ENCODE assay signal across 1 cellular context in genomic region chr2:168685619-168686453, GRCh38.
TF ChIP-seq lines count a peak whose summit lies in the region.

No MANE protein-coding gene starts in this region.

TF ChIP-seq in K562, 482 proteins besides CTCF, POLR2A, EP300 and RAD21 (continued from another document and continues in another):
- TF ChIP-seq HMBOX1 (IDR thresholded peaks at IDR 0.05) (peak; percentile 81), KLF16 (IDR thresholded peaks at IDR 0.05) (no peak), CEBPG (CRISPR knock-in tag; IDR thresholded peaks at IDR 0.05) (peak; percentile 66; the same call in 1 of the 2 replicates), CEBPG (tag; conservative IDR thresholded peaks at IDR 0.05 in 1 of 2, IDR thresholded peaks at IDR 0.05 in 1 of 2) (peak; percentile 55 to 75), CBFA2T3 (IDR thresholded peaks at IDR 0.05) (peak; percentile 83), ETV1 (tag; conservative IDR thresholded peaks at IDR 0.05; ENCODE audit: low read depth) (peak; percentile 63), MLLT1 (IDR thresholded peaks at IDR 0.05) (peak in 1 of 2 experiments; percentile 53; a peak in 2 of 4 replicates), ZBTB17 (CRISPR knock-in tag; IDR thresholded peaks at IDR 0.05) (peak; percentile 74), FOXM1 (IDR thresholded peaks at IDR 0.05; ENCODE audit: low read depth) (peak; percentile 70; the same call in 1 of the 2 replicates), FOXM1 (CRISPR knock-in tag; IDR thresholded peaks at IDR 0.05; ENCODE audit: low read depth) (no peak), MYC (IDR thresholded peaks at IDR 0.05; ENCODE audit: low read depth, low read length) (peak; percentile 55; the same call in 1 of the 2 replicates), MYC (CRISPR knock-in tag; IDR thresholded peaks at IDR 0.05; ENCODE audit: borderline replicate concordance, low read depth) (no peak), NBN (IDR thresholded peaks at IDR 0.05; ENCODE audit: low read depth) (peak; percentile 93), ZBTB34 (CRISPR knock-in tag; IDR thresholded peaks at IDR 0.05) (no peak), RBBP5 (IDR thresholded peaks at IDR 0.05; ENCODE audit: borderline replicate concordance, insufficient read depth, low read length, poor library complexity, severe bottlenecking) (no peak), NRF1 (conservative IDR thresholded peaks at IDR 0.05 in 1 of 2, IDR thresholded peaks at IDR 0.05 in 1 of 2) (peak; percentile 93 to 94), ZEB2 (IDR thresholded peaks at IDR 0.05) (0 out of 2 replicates have a peak, but pooled peaks have one; percentile 55), NFIX (CRISPR knock-in tag; IDR thresholded peaks at IDR 0.05; ENCODE audit: low read depth) (no peak), CHD1 (IDR thresholded peaks at IDR 0.05; ENCODE audit: low read length) (no peak), ETV5 (CRISPR knock-in tag; IDR thresholded peaks at IDR 0.05; ENCODE audit: low read depth) (peak; percentile 66; the same call in 1 of the 2 replicates), PHF8 (IDR thresholded peaks at IDR 0.05; ENCODE audit: borderline replicate concordance, low read length) (no peak), BRF1 (IDR thresholded peaks at IDR 0.05; ENCODE audit: borderline replicate concordance, extremely low read depth, insufficient read length) (no peak), ZNF644 (tag; IDR thresholded peaks at IDR 0.05; ENCODE audit: low read depth) (peak; percentile 72; the same call in 1 of the 2 replicates), TARDBP (IDR thresholded peaks at IDR 0.05) (0 out of 2 replicates have a peak, but pooled peaks have one; percentile 72), ARID1B (IDR thresholded peaks at IDR 0.05) (peak; percentile 92), ESRRA (IDR thresholded peaks at IDR 0.05; ENCODE audit: borderline replicate concordance, low read depth) (no peak; the same call in 1 of the 2 replicates), THAP12 (CRISPR knock-in tag; IDR thresholded peaks at IDR 0.05) (no peak), NCOA4 (IDR thresholded peaks at IDR 0.05; ENCODE audit: partially characterized antibody) (no peak), ID3 (CRISPR knock-in tag; IDR thresholded peaks at IDR 0.05) (no peak), ID3 (tag; IDR thresholded peaks at IDR 0.05) (no peak), PHF21A (IDR thresholded peaks at IDR 0.05; ENCODE audit: borderline replicate concordance, low read depth) (peak; percentile 37; the same call in 1 of the 2 replicates), TCF3 (CRISPR knock-in tag; IDR thresholded peaks at IDR 0.05) (peak; percentile 87), ZFP36 (IDR thresholded peaks at IDR 0.05; ENCODE audit: low read depth, low read length, partially characterized antibody) (no peak), LEF1 (IDR thresholded peaks at IDR 0.05) (peak; percentile 80), KLF1 (tag; IDR thresholded peaks at IDR 0.05) (no peak), RERE (CRISPR knock-in tag; IDR thresholded peaks at IDR 0.05; ENCODE audit: borderline replicate concordance) (no peak), CBFA2T2 (conservative IDR thresholded peaks at IDR 0.05) (peak; percentile 48; the same call in 1 of the 2 replicates), NCOR1 (IDR thresholded peaks at IDR 0.05) (peak; percentile 64), ZNF589 (CRISPR knock-in tag; IDR thresholded peaks at IDR 0.05; ENCODE audit: low read depth) (peak; percentile 73; the same call in 1 of the 2 replicates), HES1 (IDR thresholded peaks at IDR 0.05; ENCODE audit: low read depth) (0 out of 2 replicates have a peak, but pooled peaks have one; percentile 60), ZNF143 (CRISPR knock-in tag; IDR thresholded peaks at IDR 0.05) (no peak), GATA2 (CRISPR knock-in tag; IDR thresholded peaks at IDR 0.05) (peak; percentile 77), NR2C1 (IDR thresholded peaks at IDR 0.05) (0 out of 2 replicates have a peak, but pooled peaks have one; percentile 24), NR2C1 (tag; IDR thresholded peaks at IDR 0.05) (no peak), BCOR (IDR thresholded peaks at IDR 0.05) (0 out of 2 replicates have a peak, but pooled peaks have one; percentile 16), CSDE1 (IDR thresholded peaks at IDR 0.05) (0 out of 4 replicates have a peak, but pooled peaks of 1 of the 2 experiments have one; percentile 25), HNRNPUL1 (IDR thresholded peaks at IDR 0.05; ENCODE audit: low read length) (no peak), BHLHE40 (IDR thresholded peaks at IDR 0.05; ENCODE audit: low read length) (peak; percentile 62), L3MBTL2 (IDR thresholded peaks at IDR 0.05) (peak; percentile 62; the same call in 1 of the 2 replicates), NEUROD1 (IDR thresholded peaks at IDR 0.05; ENCODE audit: borderline replicate concordance, low read depth, low read length, partially characterized antibody) (peak; percentile 65), SMAD2 (IDR thresholded peaks at IDR 0.05; ENCODE audit: low read depth, low read length) (no peak), FOSL1 (tag; conservative IDR thresholded peaks at IDR 0.05) (peak; percentile 78), SMARCA5 (IDR thresholded peaks at IDR 0.05) (no peak; the same call in 1 of the 2 replicates), ZNF830 (CRISPR knock-in tag; IDR thresholded peaks at IDR 0.05) (no peak), TBL1XR1 (IDR thresholded peaks at IDR 0.05; ENCODE audit: low read length in 2 of 2) (no peak), DPF2 (IDR thresholded peaks at IDR 0.05) (peak; percentile 88), CXXC5 (CRISPR knock-in tag; IDR thresholded peaks at IDR 0.05) (peak; percentile 85), MECOM (CRISPR knock-in tag; IDR thresholded peaks at IDR 0.05) (0 out of 2 replicates have a peak, but pooled peaks have one; percentile 4), E4F1 (CRISPR knock-in tag; IDR thresholded peaks at IDR 0.05; ENCODE audit: borderline replicate concordance) (no peak), YY1 (IDR thresholded peaks at IDR 0.05; ENCODE audit: borderline replicate concordance in 1 of 3, control insufficient read depth in 1 of 3, extremely low read depth in 1 of 3, insufficient read depth in 3 of 3, insufficient read length in 1 of 3, insufficient replicate concordance in 2 of 3, low read depth in 1 of 3, low read length in 2 of 3) (no peak), CREB1 (IDR thresholded peaks at IDR 0.05) (no peak), CREB1 (CRISPR knock-in tag; IDR thresholded peaks at IDR 0.05) (no peak)
